9 cellular contexts compared by ENCODE assay signal in genomic region chr3:901953-902778, GRCh38.
DNase-seq lines count a peak whose midpoint lies in the region; ATAC-seq, FAIRE-seq and TF ChIP-seq lines count a peak whose summit lies in the region.
"Had no signal": no experiment of that assay in that cellular context is flagged by ENCODE, and none has a peak within 500 bp of the region (broad histone marks: within the 10 kb centered on the region; RNA-seq: fewer than 3 reads in every experiment).

No MANE protein-coding gene starts in this region.

- H3K4me1 Mint-ChIP-seq in endothelial cell (ENCODE audit: unreplicated experiment), result no peaks in the 10 kb centered on the region
- H3K4me1 Mint-ChIP-seq in stimulated activated effector memory CD8-positive, alpha-beta T cell treated with anti-CD3 and anti-CD28 coated beads, Interleukin-12 subunit alpha, Interleukin-12 subunit beta, amount 100 ng/mL, for 72 hours, result no peaks in the 10 kb centered on the region
- H3K4me1 Mint-ChIP-seq in activated CD4-positive, alpha-beta memory T cell treated with anti-CD3 and anti-CD28 coated beads, Interleukin-2, amount 10 ng/mL, durations not matched to agents 7 days and 5 days, result no peaks in the 10 kb centered on the region

- peak; percentile 80 for ATAC-seq in GM21381 (IDR thresholded peaks at IDR 0.05; ENCODE audit: unreplicated experiment)
- ATAC-seq in stimulated activated effector memory CD8-positive, alpha-beta T cell treated with anti-CD3 and anti-CD28 coated beads, Interleukin-12 subunit alpha, Interleukin-12 subunit beta, amount 100 ng/mL, for 72 hours, result no peak

- peaks cover 14% of the 10 kb centered on the region for H3K9me3 Mint-ChIP-seq in endothelial cell (ENCODE audit: unreplicated experiment)
- peaks cover 20% of the 10 kb centered on the region for H3K9me3 Mint-ChIP-seq in stimulated activated effector memory CD8-positive, alpha-beta T cell treated with anti-CD3 and anti-CD28 coated beads, Interleukin-12 subunit alpha, Interleukin-12 subunit beta, amount 100 ng/mL, for 72 hours
- peaks cover 2% of the 10 kb centered on the region for H3K9me3 Mint-ChIP-seq in activated CD4-positive, alpha-beta memory T cell treated with anti-CD3 and anti-CD28 coated beads, Interleukin-2, amount 10 ng/mL, durations not matched to agents 7 days and 5 days

- POLR2A ChIA-PET in activated CD4-positive, alpha-beta memory T cell treated with anti-CD3 and anti-CD28 coated beads, Interleukin-2, amount 10 ng/mL, durations not matched to agents 7 days and 5 days (lab: Charles Lee), result no interaction called here

- no peak for TF ChIP-seq EP300 in Ishikawa (IDR thresholded peaks at IDR 0.05; ENCODE audit: borderline replicate concordance)

- no peaks in the 10 kb centered on the region for H3K27me3 Mint-ChIP-seq in endothelial cell (ENCODE audit: unreplicated experiment)
- no peaks in the 10 kb centered on the region for H3K27me3 Mint-ChIP-seq in activated CD4-positive, alpha-beta memory T cell treated with anti-CD3 and anti-CD28 coated beads, Interleukin-2, amount 10 ng/mL, durations not matched to agents 7 days and 5 days
- H3K27me3 Mint-ChIP-seq: stimulated activated naive CD8-positive, alpha-beta T cell treated with anti-CD3 and anti-CD28 coated beads, Interleukin-15, Interleukin-2, amounts not matched to agents 100 ng/mL and 50 ng/mL, for 24 hours had no signal

- peak; percentile 39 for TF ChIP-seq CTCF in D721Med (IDR thresholded peaks at IDR 0.05; ENCODE audit: insufficient read depth, missing control alignments)
- peak; percentile 69 for TF ChIP-seq CTCF in endothelial cell (IDR thresholded peaks at IDR 0.05; ENCODE audit: unreplicated experiment)

- H3K27ac Mint-ChIP-seq in endothelial cell (ENCODE audit: unreplicated experiment), result no peak overlapping the region
- no peak overlapping the region for H3K27ac Mint-ChIP-seq in stimulated activated effector memory CD8-positive, alpha-beta T cell treated with anti-CD3 and anti-CD28 coated beads, Interleukin-12 subunit alpha, Interleukin-12 subunit beta, amount 100 ng/mL, for 72 hours
- H3K27ac Mint-ChIP-seq in activated CD4-positive, alpha-beta memory T cell treated with anti-CD3 and anti-CD28 coated beads, Interleukin-2, amount 10 ng/mL, durations not matched to agents 7 days and 5 days, result no peak overlapping the region
- H3K27ac Mint-ChIP-seq: stimulated activated naive CD8-positive, alpha-beta T cell treated with anti-CD3 and anti-CD28 coated beads, Interleukin-15, Interleukin-2, amounts not matched to agents 100 ng/mL and 50 ng/mL, for 24 hours had no signal

- CTCF ChIA-PET in activated CD4-positive, alpha-beta memory T cell treated with anti-CD3 and anti-CD28 coated beads, Interleukin-2, amount 10 ng/mL, durations not matched to agents 7 days and 5 days (lab: Charles Lee), result no interaction called here

- DNase-seq in D721Med (ENCODE audit: insufficient read length, low spot score) (no peak), endothelial cell (ENCODE audit: low spot score) (no peak), medulla oblongata (ENCODE audit: extremely low spot score) (no peak)
- DNase-seq in stimulated activated effector memory CD8-positive, alpha-beta T cell treated with anti-CD3 and anti-CD28 coated beads, Interleukin-12 subunit alpha, Interleukin-12 subunit beta, amount 100 ng/mL, for 72 hours (ENCODE audit: low spot score in 2 of 2), result no peak
- no peak for DNase-seq in stimulated activated CD4-positive, alpha-beta T cell treated with anti-CD3 and anti-CD28 coated beads, Interleukin-2, amount 100 ng/mL, for 48 hours
- no peak for DNase-seq in activated CD4-positive, alpha-beta memory T cell treated with anti-CD3 and anti-CD28 coated beads, Interleukin-2, amount 10 ng/mL, durations not matched to agents 7 days and 5 days

- FAIRE-seq in D721Med (lab: Jason Lieb, UNC), result peak; percentile 25

- peak; percentile 39 for TF ChIP-seq RAD21 in Ishikawa (IDR thresholded peaks at IDR 0.05; ENCODE audit: low read depth)

- H3K4me3 Mint-ChIP-seq in endothelial cell (ENCODE audit: unreplicated experiment), result no peak overlapping the region
- H3K4me3 Mint-ChIP-seq in stimulated activated effector memory CD8-positive, alpha-beta T cell treated with anti-CD3 and anti-CD28 coated beads, Interleukin-12 subunit alpha, Interleukin-12 subunit beta, amount 100 ng/mL, for 72 hours, result no peak overlapping the region
- H3K4me3 Mint-ChIP-seq in activated CD4-positive, alpha-beta memory T cell treated with anti-CD3 and anti-CD28 coated beads, Interleukin-2, amount 10 ng/mL, durations not matched to agents 7 days and 5 days, result no peak overlapping the region
- H3K4me3 Mint-ChIP-seq: stimulated activated naive CD8-positive, alpha-beta T cell treated with anti-CD3 and anti-CD28 coated beads, Interleukin-15, Interleukin-2, amounts not matched to agents 100 ng/mL and 50 ng/mL, for 24 hours had no signal

- no peaks in the 10 kb centered on the region for H3K36me3 Mint-ChIP-seq in endothelial cell (ENCODE audit: low read depth, unreplicated experiment)
- no peaks in the 10 kb centered on the region for H3K36me3 Mint-ChIP-seq in stimulated activated effector memory CD8-positive, alpha-beta T cell treated with anti-CD3 and anti-CD28 coated beads, Interleukin-12 subunit alpha, Interleukin-12 subunit beta, amount 100 ng/mL, for 72 hours
- no peaks in the 10 kb centered on the region for H3K36me3 Mint-ChIP-seq in activated CD4-positive, alpha-beta memory T cell treated with anti-CD3 and anti-CD28 coated beads, Interleukin-2, amount 10 ng/mL, durations not matched to agents 7 days and 5 days (ENCODE audit: low read depth)

TF ChIP-seq in Ishikawa, 13 proteins besides CTCF, POLR2A, EP300 and RAD21:
- no peak for TF ChIP-seq MAX (IDR thresholded peaks at IDR 0.05)
- TF ChIP-seq TCF12 (IDR thresholded peaks at IDR 0.05; ENCODE audit: low read depth), result no peak
- TF ChIP-seq ZBTB7A (IDR thresholded peaks at IDR 0.05; ENCODE audit: low read depth), result no peak
- no peak for TF ChIP-seq USF1 (IDR thresholded peaks at IDR 0.05)
- TF ChIP-seq, protein P1, sequence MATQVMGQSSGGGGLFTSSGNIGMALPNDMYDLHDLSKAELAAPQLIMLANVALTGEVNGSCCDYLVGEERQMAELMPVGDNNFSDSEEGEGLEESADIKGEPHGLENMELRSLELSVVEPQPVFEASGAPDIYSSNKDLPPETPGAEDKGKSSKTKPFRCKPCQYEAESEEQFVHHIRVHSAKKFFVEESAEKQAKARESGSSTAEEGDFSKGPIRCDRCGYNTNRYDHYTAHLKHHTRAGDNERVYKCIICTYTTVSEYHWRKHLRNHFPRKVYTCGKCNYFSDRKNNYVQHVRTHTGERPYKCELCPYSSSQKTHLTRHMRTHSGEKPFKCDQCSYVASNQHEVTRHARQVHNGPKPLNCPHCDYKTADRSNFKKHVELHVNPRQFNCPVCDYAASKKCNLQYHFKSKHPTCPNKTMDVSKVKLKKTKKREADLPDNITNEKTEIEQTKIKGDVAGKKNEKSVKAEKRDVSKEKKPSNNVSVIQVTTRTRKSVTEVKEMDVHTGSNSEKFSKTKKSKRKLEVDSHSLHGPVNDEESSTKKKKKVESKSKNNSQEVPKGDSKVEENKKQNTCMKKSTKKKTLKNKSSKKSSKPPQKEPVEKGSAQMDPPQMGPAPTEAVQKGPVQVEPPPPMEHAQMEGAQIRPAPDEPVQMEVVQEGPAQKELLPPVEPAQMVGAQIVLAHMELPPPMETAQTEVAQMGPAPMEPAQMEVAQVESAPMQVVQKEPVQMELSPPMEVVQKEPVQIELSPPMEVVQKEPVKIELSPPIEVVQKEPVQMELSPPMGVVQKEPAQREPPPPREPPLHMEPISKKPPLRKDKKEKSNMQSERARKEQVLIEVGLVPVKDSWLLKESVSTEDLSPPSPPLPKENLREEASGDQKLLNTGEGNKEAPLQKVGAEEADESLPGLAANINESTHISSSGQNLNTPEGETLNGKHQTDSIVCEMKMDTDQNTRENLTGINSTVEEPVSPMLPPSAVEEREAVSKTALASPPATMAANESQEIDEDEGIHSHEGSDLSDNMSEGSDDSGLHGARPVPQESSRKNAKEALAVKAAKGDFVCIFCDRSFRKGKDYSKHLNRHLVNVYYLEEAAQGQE (IDR thresholded peaks at IDR 0.05; ENCODE audit: low read depth), result no peak
- no peak for TF ChIP-seq YY1 (IDR thresholded peaks at IDR 0.05; ENCODE audit: low read depth)
- TF ChIP-seq TAF1 (IDR thresholded peaks at IDR 0.05; ENCODE audit: low read depth), result no peak
- no peak for TF ChIP-seq TEAD4 (IDR thresholded peaks at IDR 0.05)
- TF ChIP-seq CEBPB (IDR thresholded peaks at IDR 0.05), result no peak
- no peak for TF ChIP-seq FOXM1 (IDR thresholded peaks at IDR 0.05; ENCODE audit: borderline replicate concordance, low read depth)
- TF ChIP-seq NFIC (IDR thresholded peaks at IDR 0.05), result no peak
- TF ChIP-seq CREB1 (IDR thresholded peaks at IDR 0.05; ENCODE audit: low read depth), result no peak
- no peak for TF ChIP-seq EGR1 (IDR thresholded peaks at IDR 0.05)
